13 cellular contexts compared by ENCODE assay signal in the genomic region with DNA sequence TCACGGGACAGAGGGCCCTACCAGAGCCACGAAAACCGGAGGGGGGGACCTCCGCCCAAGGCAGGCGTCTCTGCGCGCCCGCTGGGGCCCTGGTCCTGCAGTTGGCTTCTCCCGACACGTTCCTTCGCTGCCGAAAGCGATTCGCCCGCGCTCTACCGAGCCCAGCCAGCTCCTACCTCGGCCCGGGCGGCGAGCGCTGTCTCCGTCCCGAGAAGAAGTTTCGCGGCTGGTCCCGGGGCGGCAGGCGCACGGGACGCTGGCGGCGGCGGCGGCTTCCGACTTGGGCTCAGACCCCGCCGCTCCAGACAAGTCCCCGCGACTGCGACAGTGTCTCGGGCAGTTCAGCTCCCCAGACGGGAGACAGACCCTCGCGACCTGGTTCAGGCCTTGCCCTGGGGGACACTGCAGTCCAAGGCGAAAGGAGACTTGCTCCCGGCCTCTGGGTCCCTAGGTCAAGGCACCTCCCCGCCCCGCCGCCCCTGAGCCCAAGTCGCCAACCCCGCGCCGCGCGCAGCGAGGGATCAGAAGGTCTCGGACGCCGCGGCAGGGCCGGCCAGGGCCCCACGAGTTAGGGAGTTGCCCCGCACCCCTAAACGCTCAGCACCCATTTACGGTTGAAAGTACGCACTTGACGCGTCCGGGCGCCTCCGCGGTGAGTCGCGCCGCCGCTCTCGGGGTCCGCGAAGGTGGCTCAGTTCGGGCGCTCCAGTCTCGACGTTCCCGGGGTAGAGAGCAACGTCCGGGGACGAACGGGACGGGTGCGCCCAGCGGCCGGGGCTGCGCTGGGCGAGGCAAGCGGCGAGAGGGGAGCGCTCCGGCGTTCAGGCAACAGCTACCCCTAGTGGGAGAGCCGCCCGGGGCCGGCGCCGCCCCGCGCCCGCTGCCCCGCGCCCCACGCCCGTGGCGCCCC. TPM values are rescaled to one million over a fixed set of nuclear protein-coding genes. Genes with fewer than 3 reads are reported as not detected.
A peak's percentile ranks its signal among the peaks of the same experiment; 100 is the strongest.
DNase-seq lines count a peak whose midpoint lies in the region; ATAC-seq and TF ChIP-seq lines count a peak whose summit lies in the region.
"Had no signal": no experiment of that assay in that cellular context is flagged by ENCODE, and none has a peak within 500 bp of the region (broad histone marks: within the 10 kb centered on the region; RNA-seq: fewer than 3 reads in every experiment).

No MANE protein-coding gene starts in this region.

- no peak overlapping the region for H3K18ac ChIP-seq in IMR-90 (ENCODE audit: low read depth, low read length)

- H3K9me1 ChIP-seq in IMR-90 (ENCODE audit: insufficient read depth, low read length) = no peaks in the 10 kb centered on the region

- WGBS in IMR-90 (ENCODE audit: extremely low coverage in 2 of 2, insufficient read length in 1 of 2), 2 experiments = 2% methylated on average over 68 of the region's 113 CpGs; no CpG with 5 or more reads in 1 of the 2 experiments

- no peaks in the 10 kb centered on the region for H3K79me1 ChIP-seq in IMR-90 (ENCODE audit: low read depth in 1 of 2, low read length in 2 of 2)

- POLR2A ChIA-PET in IMR-90 (lab: Charles Lee; ENCODE audit: unreplicated experiment) = no interaction called here
- POLR2A ChIA-PET in activated CD4-positive, alpha-beta T cell treated with anti-CD3 and anti-CD28 coated beads, Interleukin-2, amount 10 ng/mL, durations not matched to agents 7 days and 5 days (lab: Charles Lee) = no interaction called here

- peaks cover 80% of the 10 kb centered on the region for H3K27me3 Mint-ChIP-seq in nephron progenitor cell (ENCODE audit: low read depth, poor library complexity)
- peaks cover 50% of the 10 kb centered on the region for H3K27me3 Mint-ChIP-seq in activated CD4-positive, alpha-beta T cell treated with anti-CD3 and anti-CD28 coated beads, Interleukin-2, amount 10 ng/mL, durations not matched to agents 7 days and 5 days

- no peak overlapping the region for H3K56ac ChIP-seq in IMR-90 (ENCODE audit: extremely low read depth, insufficient read depth, low read length)

- H3K27me3 ChIP-seq in IMR-90 (ENCODE audit: control insufficient read depth, insufficient read depth, low read length) = peaks cover 62% of the 10 kb centered on the region; the same call in 1 of the 2 replicates

- no peak overlapping the region for H4K5ac ChIP-seq in IMR-90 (ENCODE audit: low read depth, low read length)

- TF ChIP-seq POLR2A in IMR-90 (IDR thresholded peaks at IDR 0.05; ENCODE audit: low read depth, low read length) = no peak

- H4K91ac ChIP-seq in IMR-90 (ENCODE audit: insufficient read depth, low read depth, low read length) = no peak overlapping the region

- TF ChIP-seq CTCF in AG09309 (IDR thresholded peaks at IDR 0.05; ENCODE audit: control insufficient read depth, insufficient read depth, low read depth, low read length, missing control alignments) (peak; percentile 14), IMR-90 (conservative IDR thresholded peaks at IDR 0.05; ENCODE audit: low read depth, low read length) (0 out of 2 replicates have a peak, but pooled peaks have one; percentile 15), fibroblast of the aortic adventitia (IDR thresholded peaks at IDR 0.05; ENCODE audit: insufficient read depth, low read length) (peak; percentile 7), nephron progenitor cell (IDR thresholded peaks at IDR 0.05) (no peak)

- H4K20me1 ChIP-seq in IMR-90 (ENCODE audit: insufficient read depth, low read length) = no peaks in the 10 kb centered on the region

- no peak overlapping the region for H2BK5ac ChIP-seq in IMR-90 (ENCODE audit: low read depth, low read length, poor library complexity, severe bottlenecking)

- intact Hi-C loops in IMR-90 (cut with micrococcal nuclease) = no loop called here

- no peaks in the 10 kb centered on the region for H3K36me3 Mint-ChIP-seq in nephron progenitor cell (ENCODE audit: low read depth)
- H3K36me3 Mint-ChIP-seq in activated CD4-positive, alpha-beta T cell treated with anti-CD3 and anti-CD28 coated beads, Interleukin-2, amount 10 ng/mL, durations not matched to agents 7 days and 5 days (ENCODE audit: low read depth) = peaks cover 7% of the 10 kb centered on the region
- H3K36me3 Mint-ChIP-seq: activated naive CD8-positive, alpha-beta T cell had no signal

- no peak for DNase-seq in AG09309 (ENCODE audit: low read depth)
- DNase-seq in IMR-90 = peak; percentile 3
- no peak for DNase-seq in fibroblast of the aortic adventitia (ENCODE audit: low read depth)
- DNase-seq in nephron progenitor cell = peak; percentile 64
- no peak for DNase-seq in NCI-H2196 (lab: John Stamatoyannopoulos, UW; ENCODE audit: unreplicated experiment)
- DNase-seq in activated CD4-positive, alpha-beta T cell treated with anti-CD3 and anti-CD28 coated beads, Interleukin-2, amount 10 ng/mL, durations not matched to agents 7 days and 5 days = no peak
- DNase-seq: midbrain, T-helper 1 cell had no signal

- H4K8ac ChIP-seq in IMR-90 (ENCODE audit: low read depth in 2 of 2, low read length in 2 of 2) = no peak overlapping the region

- no peak overlapping the region for H3K14ac ChIP-seq in IMR-90 (replicated peaks; ENCODE audit: low read depth, low read length)

- peak; percentile 73 for ATAC-seq in IMR-90 (ENCODE audit: low read depth)
- ATAC-seq in GM21423 (IDR thresholded peaks at IDR 0.05; ENCODE audit: unreplicated experiment) = no peak
- no peak for ATAC-seq in HG03565 (IDR thresholded peaks at IDR 0.05; ENCODE audit: unreplicated experiment)

- H3K4me3 ChIP-seq in AG09309 (ENCODE audit: control insufficient read depth, low read depth, low read length) (no peak overlapping the region), IMR-90 (ENCODE audit: insufficient read depth, low read depth, low read length) (no peak overlapping the region; the same call in 1 of the 2 replicates), fibroblast of the aortic adventitia (ENCODE audit: low read depth, low read length) (no peak overlapping the region)

- H3K9me3 Mint-ChIP-seq in nephron progenitor cell = peaks cover 19% of the 10 kb centered on the region
- peaks cover 3% of the 10 kb centered on the region for H3K9me3 Mint-ChIP-seq in activated CD4-positive, alpha-beta T cell treated with anti-CD3 and anti-CD28 coated beads, Interleukin-2, amount 10 ng/mL, durations not matched to agents 7 days and 5 days

- no peak overlapping the region for H2BK20ac ChIP-seq in IMR-90 (ENCODE audit: low read depth, low read length)

- no peak overlapping the region for H2AK5ac ChIP-seq in IMR-90 (ENCODE audit: low read depth, low read length)

- H3K4me1 ChIP-seq in IMR-90 (ENCODE audit: control insufficient read depth, insufficient read depth, low read length) = no peaks in the 10 kb centered on the region

- H2AFZ ChIP-seq in IMR-90 (replicated peaks; ENCODE audit: low read length, poor library complexity) = peak overlapping the region; percentile 51

- H3K9ac ChIP-seq in IMR-90 (ENCODE audit: low read depth, low read length) = no peak overlapping the region

- H3K27ac Mint-ChIP-seq in nephron progenitor cell = no peak overlapping the region
- no peak overlapping the region for H3K27ac Mint-ChIP-seq in activated CD4-positive, alpha-beta T cell treated with anti-CD3 and anti-CD28 coated beads, Interleukin-2, amount 10 ng/mL, durations not matched to agents 7 days and 5 days

- no peak overlapping the region for H3K23ac ChIP-seq in IMR-90 (ENCODE audit: low read depth, low read length)

- H3K4me3 Mint-ChIP-seq in nephron progenitor cell = peak overlapping the region; percentile 28
- H3K4me3 Mint-ChIP-seq in activated CD4-positive, alpha-beta T cell treated with anti-CD3 and anti-CD28 coated beads, Interleukin-2, amount 10 ng/mL, durations not matched to agents 7 days and 5 days = no peak overlapping the region
- H3K4me3 Mint-ChIP-seq: activated naive CD8-positive, alpha-beta T cell had no signal

- no peak overlapping the region for H2BK120ac ChIP-seq in IMR-90 (ENCODE audit: low read depth, low read length)

- H3K4ac ChIP-seq in IMR-90 (ENCODE audit: low read depth, low read length) = no peak overlapping the region

- peaks cover 12% of the 10 kb centered on the region for H3K4me1 Mint-ChIP-seq in nephron progenitor cell
- H3K4me1 Mint-ChIP-seq in activated CD4-positive, alpha-beta T cell treated with anti-CD3 and anti-CD28 coated beads, Interleukin-2, amount 10 ng/mL, durations not matched to agents 7 days and 5 days = peaks cover 2% of the 10 kb centered on the region

- H3K9me3 ChIP-seq in IMR-90 (ENCODE audit: control insufficient read depth, insufficient read depth, low read length) = peaks cover 12% of the 10 kb centered on the region; the same call in 1 of the 2 replicates

- TF ChIP-seq RAD21 in IMR-90 (IDR thresholded peaks at IDR 0.05; ENCODE audit: low read length) = no peak

- no peak overlapping the region for H2BK15ac ChIP-seq in IMR-90 (ENCODE audit: low read depth, low read length)

- H3K27ac ChIP-seq in IMR-90 (ENCODE audit: insufficient read depth, low read length) = no peak overlapping the region

- no peak overlapping the region for H2AK9ac ChIP-seq in IMR-90 (replicated peaks; ENCODE audit: low read depth, low read length, poor library complexity)

- BruUV-seq in IMR-90 (replicated peaks; lab: Mats Ljungman, UMichigan) = no TSS peak

- peak overlapping the region; percentile 46; the same call in 1 of the 2 replicates for H3K4me2 ChIP-seq in IMR-90 (ENCODE audit: low read depth, low read length)

- H3K36me3 ChIP-seq in IMR-90 (ENCODE audit: control insufficient read depth, insufficient read depth, low read length) = no peaks in the 10 kb centered on the region

- CTCF ChIA-PET in IMR-90 (lab: Yijun Ruan, JAX) = no interaction called here
- CTCF ChIA-PET in activated CD4-positive, alpha-beta T cell treated with anti-CD3 and anti-CD28 coated beads, Interleukin-2, amount 10 ng/mL, durations not matched to agents 7 days and 5 days (lab: Charles Lee) = interaction anchor here (0.6 kb wide), 2 partner anchors 9 to 53 kb away, joined by 3 read pairs; no protein-coding TSS in a partner anchor

- dilution Hi-C loops in IMR-90 (cut with HindIII; ENCODE audit: low sequenced_read_pairs, unreplicated experiment) = no loop called here

- in situ Hi-C loops in IMR-90 (cut with MboI; ENCODE audit: low sequenced_read_pairs) = no loop called here

TF ChIP-seq in IMR-90, 13 proteins besides CTCF, POLR2A, EP300 and RAD21:
- TF ChIP-seq CEBPB (IDR thresholded peaks at IDR 0.05; ENCODE audit: low read depth, low read length) (no peak), MAFK (IDR thresholded peaks at IDR 0.05; ENCODE audit: low read depth, low read length) (no peak)

RNA-seq across cellular contexts. Expression of gene DIO3, which starts 1.4 kb away (rescaled TPM):
- total RNA-seq in IMR-90 (2012; rRNA removed) = not detected in 2 replicates
- polyA plus RNA-seq in IMR-90 (2012; rRNA removed) = not detected in 2 replicates
- 0.03 TPM in 1 of 2 replicates, not detected in the other for polyA plus RNA-seq in IMR-90 (2012; cell fraction: cytosol; rRNA removed)
- not detected in 2 replicates for polyA plus RNA-seq in IMR-90 (2012; cell fraction: nucleus; rRNA removed; ENCODE audit: low replicate concordance)
- total RNA-seq in fibroblast of the aortic adventitia (ENCODE audit: low replicate concordance) = not detected in 2 replicates
- total RNA-seq in activated CD4-positive, alpha-beta T cell treated with anti-CD3 and anti-CD28 coated beads, Interleukin-2, amount 10 ng/mL, durations not matched to agents 7 days and 5 days = not detected
- total RNA-seq: H4, M059J had no signal

Comparison
In these comparisons a context has a peak if more than half of its experiments do, and no peak if none do; other contexts are left out.
1. DNase-seq: peak in IMR-90 (single experiment) and nephron progenitor cell (single experiment); none in AG09309 (single experiment), fibroblast of the aortic adventitia (single experiment), NCI-H2196 (single experiment) and activated CD4-positive, alpha-beta T cell treated with anti-CD3 and anti-CD28 coated beads, Interleukin-2, amount 10 ng/mL, durations not matched to agents 7 days and 5 days (single experiment).